In genomic region chr2:45930396-45930792, GRCh38 we compare ENCODE assay signal across 12 cellular contexts.
DNase-seq lines count a peak whose midpoint lies in the region; ATAC-seq and TF ChIP-seq lines count a peak whose summit lies in the region.
"Had no signal": no experiment of that assay in that cellular context is flagged by ENCODE, and none has a peak within 500 bp of the region (broad histone marks: within the 10 kb centered on the region; RNA-seq: fewer than 3 reads in every experiment).

No MANE protein-coding gene starts in this region.

- H3K4me3 ChIP-seq in skeletal muscle tissue (ENCODE audit: low read length in 3 of 3) = no peak overlapping the region
- no peak overlapping the region for H3K4me3 ChIP-seq in CD8-positive, alpha-beta T cell (ENCODE audit: low read depth, low read length)
- no peak overlapping the region for H3K4me3 ChIP-seq in tibial nerve
- H3K4me3 ChIP-seq: thoracic aorta had no signal

- no peak overlapping the region for H3K9ac ChIP-seq in skeletal muscle tissue (ENCODE audit: low read depth in 1 of 3, low read length in 3 of 3)

- intact Hi-C loops in CD8-positive, alpha-beta T cell (cut with DNase I, micrococcal nuclease) = no loop called here

- no peak overlapping the region for H3K27ac Mint-ChIP-seq in CD8-positive, alpha-beta T cell

- no peaks in the 10 kb centered on the region for H3K36me3 ChIP-seq in skeletal muscle tissue (ENCODE audit: control insufficient read depth in 3 of 3, insufficient read depth in 3 of 3, low read length in 3 of 3)
- no peaks in the 10 kb centered on the region for H3K36me3 ChIP-seq in CD8-positive, alpha-beta T cell (ENCODE audit: insufficient read depth, low read length)
- no peaks in the 10 kb centered on the region for H3K36me3 ChIP-seq in tibial nerve
- H3K36me3 ChIP-seq: thoracic aorta had no signal

- no peaks in the 10 kb centered on the region for H3K4me1 Mint-ChIP-seq in CD8-positive, alpha-beta T cell (ENCODE audit: low read depth)

- H3K27ac ChIP-seq in skeletal muscle tissue (ENCODE audit: low read depth, low read length) = peak overlapping the region; percentile 87
- H3K27ac ChIP-seq in CD8-positive, alpha-beta T cell (ENCODE audit: low read depth, low read length) = no peak overlapping the region
- H3K27ac ChIP-seq in tibial nerve = no peak overlapping the region
- H3K27ac ChIP-seq: 22Rv1, thoracic aorta had no signal

- POLR2A ChIA-PET in CD8-positive, alpha-beta T cell (lab: Charles Lee) = no interaction called here

- WGBS in tibial nerve, 2 donors = 67 to 71% methylated on average over 1 of the region's 1 CpG

- no peak overlapping the region for H3K4me3 Mint-ChIP-seq in CD8-positive, alpha-beta T cell

- TF ChIP-seq EP300 in tibial nerve (IDR thresholded peaks at IDR 0.05) = no peak

- H3K27me3 ChIP-seq in skeletal muscle tissue (ENCODE audit: control insufficient read depth in 3 of 3, insufficient read depth in 3 of 3, low read length in 3 of 3) = no peaks in the 10 kb centered on the region
- H3K27me3 ChIP-seq in CD8-positive, alpha-beta T cell (ENCODE audit: insufficient read depth, low read length) = no peaks in the 10 kb centered on the region
- H3K27me3 ChIP-seq in tibial nerve = no peaks in the 10 kb centered on the region

- CTCF ChIA-PET in CD8-positive, alpha-beta T cell (lab: Charles Lee) = interaction anchor here (0.5 kb wide), 1 partner anchor 116 kb away, joined by 3 read pairs; no protein-coding TSS in a partner anchor

- no peak for TF ChIP-seq POLR2A in tibial nerve (IDR thresholded peaks at IDR 0.05)

- H3K36me3 Mint-ChIP-seq in CD8-positive, alpha-beta T cell = no peaks in the 10 kb centered on the region

- TF ChIP-seq CTCF in CD8-positive, alpha-beta T cell (IDR thresholded peaks at IDR 0.05) = no peak
- TF ChIP-seq CTCF in tibial nerve (IDR thresholded peaks at IDR 0.05) = no peak

- peak; percentile 93 for ATAC-seq in esophagus mucosa
- no peak for ATAC-seq in CD8-positive, alpha-beta T cell
- ATAC-seq in GM21526 (IDR thresholded peaks at IDR 0.05; ENCODE audit: low FRiP score, unreplicated experiment) = no peak

- no peaks in the 10 kb centered on the region for H3K27me3 Mint-ChIP-seq in CD8-positive, alpha-beta T cell (ENCODE audit: low read depth)

- H3K4me1 ChIP-seq in skeletal muscle tissue (ENCODE audit: control insufficient read depth in 3 of 3, insufficient read depth in 3 of 3, low read length in 3 of 3) (peaks cover 9 to 37% (median 25%) of the 10 kb centered on the region in 3 donors), tibial nerve (peaks cover 0 to 8% (median 0%) of the 10 kb centered on the region in 4 donors)
- no peaks in the 10 kb centered on the region for H3K4me1 ChIP-seq in CD8-positive, alpha-beta T cell (ENCODE audit: insufficient read depth, low read length)

- peaks cover 2% of the 10 kb centered on the region for H3K9me3 Mint-ChIP-seq in CD8-positive, alpha-beta T cell

- H3K9me3 ChIP-seq in skeletal muscle tissue (ENCODE audit: control insufficient read depth in 3 of 3, low read length in 3 of 3) (no peaks in the 10 kb centered on the region), tibial nerve (no peaks in the 10 kb centered on the region)
- no peaks in the 10 kb centered on the region for H3K9me3 ChIP-seq in CD8-positive, alpha-beta T cell (ENCODE audit: low read length)
- H3K9me3 ChIP-seq: thoracic aorta had no signal

- peak; percentile 8 for DNase-seq in NCI-H1105 treated with DMSO at 0.1 percent for 48 hours (lab: John Stamatoyannopoulos, UW)
- DNase-seq in NCI-H1105 (lab: John Stamatoyannopoulos, UW) = no peak
- DNase-seq in NCI-H510A (lab: John Stamatoyannopoulos, UW) = peak; percentile 74
- no peak for DNase-seq in CD8-positive, alpha-beta T cell
- no peak for DNase-seq in tibial nerve (ENCODE audit: low spot score in 2 of 2)
- DNase-seq: mesendoderm, NCI-H1694 treated with DMSO at 0.1 percent for 48 hours had no signal

Comparison
In these comparisons a context has a peak if more than half of its experiments do, and no peak if none do; other contexts are left out.
1. DNase-seq: peak in NCI-H1105 treated with DMSO at 0.1 percent for 48 hours (single experiment) and NCI-H510A (single experiment); none in NCI-H1105 (single experiment), CD8-positive, alpha-beta T cell (0 of 7) and tibial nerve (0 of 2).